ENCODE assay signal across 14 cellular contexts in genomic region chr12:96371138-96371786, GRCh38. TPM values are rescaled to one million over a fixed set of nuclear protein-coding genes. Genes with fewer than 3 reads are reported as not detected.
A peak's percentile ranks its signal among the peaks of the same experiment; 100 is the strongest.
DNase-seq lines count a peak whose midpoint lies in the region; ATAC-seq and TF ChIP-seq lines count a peak whose summit lies in the region.
"Had no signal": no experiment of that assay in that cellular context is flagged by ENCODE, and none has a peak within 500 bp of the region (broad histone marks: within the 10 kb centered on the region; RNA-seq: fewer than 3 reads in every experiment).

No MANE protein-coding gene starts in this region.

- H3K27ac Mint-ChIP-seq in effector memory CD8-positive, alpha-beta T cell: peak overlapping the region; percentile 35 to 51
- peak overlapping the region; percentile 57 to 86 for H3K27ac Mint-ChIP-seq in natural killer cell treated with Interleukin-12 subunit alpha and Interleukin-12 subunit beta and Interleukin-15 and Interleukin-18, amount 100 ng/mL, for 72 hours

- no peak overlapping the region for H3K23ac ChIP-seq in mesenchymal stem cell (ENCODE audit: low read length in 2 of 2)

- H3K14ac ChIP-seq in mesenchymal stem cell (ENCODE audit: low read length in 2 of 2): no peak overlapping the region

- H4K91ac ChIP-seq in mesenchymal stem cell (ENCODE audit: low read length): no peak overlapping the region

- no peak overlapping the region for H4K8ac ChIP-seq in mesenchymal stem cell (ENCODE audit: low read length)

- H3K4me2 ChIP-seq in GM23248 (ENCODE audit: unreplicated experiment) (no peak overlapping the region), MM.1S (ENCODE audit: low read depth, low read length) (peak overlapping the region; percentile 23; the same call in 1 of the 2 replicates), mesenchymal stem cell (ENCODE audit: low read length, poor library complexity, severe bottlenecking) (no peak overlapping the region)

- H2AFZ ChIP-seq in GM23248: no peak overlapping the region
- no peak overlapping the region for H2AFZ ChIP-seq in MM.1S (ENCODE audit: low read length)
- H2AFZ ChIP-seq in mesenchymal stem cell (ENCODE audit: low read depth, low read length): no peak overlapping the region

- H3K4me3 ChIP-seq in GM23248: no peak overlapping the region
- H3K4me3 ChIP-seq in MM.1S (ENCODE audit: low read length): no peak overlapping the region
- H3K4me3 ChIP-seq in mesenchymal stem cell (ENCODE audit: insufficient read depth in 1 of 2, low read depth in 1 of 2, low read length in 2 of 2): no peak overlapping the region
- H3K4me3 ChIP-seq: SJSA1 had no signal

- peaks cover 62 to 79% of the 10 kb centered on the region in 2 donors for H3K4me1 Mint-ChIP-seq in effector memory CD8-positive, alpha-beta T cell (ENCODE audit: low read depth in 2 of 2)
- peaks cover 63 to 80% of the 10 kb centered on the region in 2 donors for H3K4me1 Mint-ChIP-seq in natural killer cell treated with Interleukin-12 subunit alpha and Interleukin-12 subunit beta and Interleukin-15 and Interleukin-18, amount 100 ng/mL, for 72 hours (ENCODE audit: low read depth in 2 of 2)

- H3K27me3 ChIP-seq in GM23248 (replicated peaks; ENCODE audit: insufficient read depth) (no peaks in the 10 kb centered on the region), MM.1S (replicated peaks; ENCODE audit: insufficient read depth, low read length) (no peaks in the 10 kb centered on the region), mesenchymal stem cell (ENCODE audit: control insufficient read depth in 1 of 2, insufficient read depth in 1 of 2, low read length in 2 of 2) (no peaks in the 10 kb centered on the region)
- H3K27me3 ChIP-seq: SJSA1 had no signal

- in situ Hi-C loops in GM23248 (cut with MboI): no loop called here

- no peak for ATAC-seq in effector memory CD8-positive, alpha-beta T cell (replicated peaks)
- ATAC-seq in natural killer cell treated with Interleukin-12 subunit alpha and Interleukin-12 subunit beta and Interleukin-15 and Interleukin-18, amount 100 ng/mL, for 72 hours: no peak
- ATAC-seq: sciatic nerve had no signal

- peak overlapping the region in 1 of 2 donors; percentile 60 for H3K4me3 Mint-ChIP-seq in effector memory CD8-positive, alpha-beta T cell
- H3K4me3 Mint-ChIP-seq in natural killer cell treated with Interleukin-12 subunit alpha and Interleukin-12 subunit beta and Interleukin-15 and Interleukin-18, amount 100 ng/mL, for 72 hours: peak overlapping the region; percentile 51

- 78 to 82% methylated on average over 5 of the region's 5 CpGs for WGBS in GM23248 (ENCODE audit: low coverage in 1 of 2, low lambda C conversion rate in 2 of 2, missing lambda C conversion rate in 2 of 2), 2 experiments
- 98% methylated on average over 2 of the region's 5 CpGs for WGBS in mesenchymal stem cell

- H3K18ac ChIP-seq in mesenchymal stem cell (ENCODE audit: low read depth in 1 of 2, low read length in 2 of 2): no peak overlapping the region

- H2BK12ac ChIP-seq in mesenchymal stem cell (ENCODE audit: low read length in 2 of 2): no peak overlapping the region

- H3K4ac ChIP-seq in mesenchymal stem cell (ENCODE audit: low read depth in 1 of 2, low read length in 2 of 2): no peak overlapping the region

- H3F3A ChIP-seq in GM23248 (ENCODE audit: insufficient read depth) (peaks cover 25% of the 10 kb centered on the region; the same call in 1 of the 2 replicates), MM.1S (ENCODE audit: insufficient read depth, low read length) (0 out of 2 replicates have a peak, but pooled peaks cover 7% of the 10 kb centered on the region)

- DNase-seq in GM23248 (no peak), MM.1S (peak; percentile 55), ecto neural progenitor cell (ENCODE audit: low spot score) (no peak), HuH-7 (ENCODE audit: low spot score) (no peak), HK-2 (ENCODE audit: unreplicated experiment) (no peak), mesenchymal stem cell (no peak)
- DNase-seq in effector memory CD8-positive, alpha-beta T cell: no peak
- no peak for DNase-seq in natural killer cell treated with Interleukin-12 subunit alpha and Interleukin-12 subunit beta and Interleukin-15 and Interleukin-18, amount 100 ng/mL, for 72 hours (ENCODE audit: low spot score)
- DNase-seq: activated CD4-positive, alpha-beta T cell treated with anti-CD3 and anti-CD28 coated beads for 48 hours; Calu3; NCI-H446; nucleus accumbens had no signal

- no peak overlapping the region for H2AK5ac ChIP-seq in mesenchymal stem cell (ENCODE audit: low read length, severe bottlenecking)

- 0 out of 2 replicates have a peak overlapping the region, but pooled peaks have one; percentile 1 for H3K27ac ChIP-seq in GM23248
- no peak overlapping the region for H3K27ac ChIP-seq in MM.1S (ENCODE audit: low read length)
- H3K27ac ChIP-seq in mesenchymal stem cell (ENCODE audit: low read length, poor library complexity, severe bottlenecking): no peak overlapping the region
- H3K27ac ChIP-seq: SJSA1 had no signal

- peaks cover 49% of the 10 kb centered on the region for H3K4me1 ChIP-seq in GM23248 (ENCODE audit: insufficient read depth)
- peaks cover 30% of the 10 kb centered on the region for H3K4me1 ChIP-seq in MM.1S (ENCODE audit: low read length)
- H3K4me1 ChIP-seq in mesenchymal stem cell (ENCODE audit: control insufficient read depth, insufficient read depth, low read depth, low read length): peaks cover 4% of the 10 kb centered on the region

- H3K79me2 ChIP-seq in GM23248 (ENCODE audit: insufficient read depth): peaks cover 100% of the 10 kb centered on the region
- H3K79me2 ChIP-seq in MM.1S (ENCODE audit: low read length): peaks cover 94% of the 10 kb centered on the region

- H4K20me1 ChIP-seq in GM23248 (ENCODE audit: insufficient read depth): peaks cover 36% of the 10 kb centered on the region
- H4K20me1 ChIP-seq in MM.1S (ENCODE audit: insufficient read depth, low read length): no peaks in the 10 kb centered on the region

- H3K27me3 Mint-ChIP-seq in effector memory CD8-positive, alpha-beta T cell: no peaks in the 10 kb centered on the region
- no peaks in the 10 kb centered on the region for H3K27me3 Mint-ChIP-seq in natural killer cell treated with Interleukin-12 subunit alpha and Interleukin-12 subunit beta and Interleukin-15 and Interleukin-18, amount 100 ng/mL, for 72 hours

- TF ChIP-seq CTCF in MM.1S (IDR thresholded peaks at IDR 0.05; ENCODE audit: low read length): no peak

- H3K9me3 Mint-ChIP-seq in effector memory CD8-positive, alpha-beta T cell: no peaks in the 10 kb centered on the region
- H3K9me3 Mint-ChIP-seq in natural killer cell treated with Interleukin-12 subunit alpha and Interleukin-12 subunit beta and Interleukin-15 and Interleukin-18, amount 100 ng/mL, for 72 hours: peaks cover 4% of the 10 kb centered on the region

- no peak overlapping the region for H2BK15ac ChIP-seq in mesenchymal stem cell (ENCODE audit: low read depth, poor library complexity, severe bottlenecking)

- no peak overlapping the region for H2BK120ac ChIP-seq in mesenchymal stem cell (ENCODE audit: low read depth, low read length)

- H3K9ac ChIP-seq in GM23248 (no peak overlapping the region), MM.1S (ENCODE audit: low read length) (no peak overlapping the region), mesenchymal stem cell (ENCODE audit: low read length) (no peak overlapping the region)

- no peaks in the 10 kb centered on the region for H3K36me3 ChIP-seq in GM23248 (ENCODE audit: low read depth)
- no peaks in the 10 kb centered on the region for H3K36me3 ChIP-seq in MM.1S (replicated peaks; ENCODE audit: insufficient read depth, low read length)
- no peaks in the 10 kb centered on the region for H3K36me3 ChIP-seq in mesenchymal stem cell (ENCODE audit: control insufficient read depth in 1 of 2, insufficient read depth in 2 of 2, low read depth in 1 of 2, low read length in 2 of 2)
- H3K36me3 ChIP-seq: SJSA1 had no signal

- H3K36me3 Mint-ChIP-seq in effector memory CD8-positive, alpha-beta T cell (ENCODE audit: insufficient read depth): peaks cover 60% of the 10 kb centered on the region
- H3K36me3 Mint-ChIP-seq in natural killer cell treated with Interleukin-12 subunit alpha and Interleukin-12 subunit beta and Interleukin-15 and Interleukin-18, amount 100 ng/mL, for 72 hours: peaks cover 4% of the 10 kb centered on the region

- H3K9me2 ChIP-seq in GM23248 (ENCODE audit: insufficient read depth) (no peaks in the 10 kb centered on the region), MM.1S (replicated peaks; ENCODE audit: insufficient read depth, low read length) (no peaks in the 10 kb centered on the region)

- H3K79me1 ChIP-seq in mesenchymal stem cell (replicated peaks; ENCODE audit: low read length, poor library complexity, severe bottlenecking): no peaks in the 10 kb centered on the region

- H3K9me3 ChIP-seq in GM23248 (ENCODE audit: low read depth): no peaks in the 10 kb centered on the region
- no peaks in the 10 kb centered on the region for H3K9me3 ChIP-seq in MM.1S (replicated peaks; ENCODE audit: insufficient read depth, low read length)
- H3K9me3 ChIP-seq in mesenchymal stem cell (ENCODE audit: control insufficient read depth, low read length): no peaks in the 10 kb centered on the region
- H3K9me3 ChIP-seq: SJSA1 had no signal

- no peak overlapping the region for H2BK5ac ChIP-seq in mesenchymal stem cell (ENCODE audit: low read depth, low read length, poor library complexity, severe bottlenecking)

RNA-seq across cellular contexts. Expression of gene CDK17, which starts 29.0 kb away (rescaled TPM):
- total RNA-seq in GM23248 (2014; rRNA removed; shearing (Covaris generic)): 62.7 and 91.9 TPM in 2 replicates
- 29.3 and 30.0 TPM in 2 replicates for polyA plus RNA-seq in GM23248 (2016; fragmentation: Nextera tagmentation; extraction: Ambion mirVana)
- total RNA-seq in natural killer cell treated with Interleukin-12 subunit alpha and Interleukin-12 subunit beta and Interleukin-15 and Interleukin-18, amount 100 ng/mL, for 72 hours: 10 to 100 TPM; 66.9 to 82.1 TPM
- polyA plus RNA-seq in mesenchymal stem cell (2013, experiment 1 of 2): 16.3 TPM
- polyA plus RNA-seq in mesenchymal stem cell (2013, experiment 2 of 2): 16.3 TPM
